8 cellular contexts compared by ENCODE assay signal in the genomic region with DNA sequence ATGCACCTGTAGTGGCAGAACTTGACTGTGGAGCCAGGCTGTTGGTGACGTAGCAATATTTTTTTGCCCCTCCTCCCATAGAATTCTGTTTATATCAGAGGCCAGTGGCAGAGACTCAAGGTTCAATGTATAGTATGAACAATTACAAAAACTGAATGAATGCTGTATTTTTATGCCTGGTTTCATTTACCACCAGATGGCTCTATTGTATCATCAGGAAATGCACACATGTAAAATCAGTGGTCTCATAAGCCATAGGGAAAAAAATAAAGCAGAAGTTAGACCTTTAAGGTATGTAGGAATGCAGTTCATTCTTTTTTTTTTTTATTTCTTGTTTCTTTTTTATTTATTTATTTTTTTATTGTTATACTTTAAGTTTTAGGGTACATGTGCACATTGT. TPM values are rescaled to one million over a fixed set of nuclear protein-coding genes. Genes with fewer than 3 reads are reported as not detected.
DNase-seq lines count a peak whose midpoint lies in the region; ATAC-seq and TF ChIP-seq lines count a peak whose summit lies in the region.

No MANE protein-coding gene starts in this region.

- no peak overlapping the region for H3K4me3 ChIP-seq in GM12865 (ENCODE audit: low read depth, low read length)
- H3K4me3 ChIP-seq in NB4 (ENCODE audit: low read depth, low read length), result no peak overlapping the region
- no peak overlapping the region for H3K4me3 ChIP-seq in retinal pigment epithelial cell (ENCODE audit: low read length)

- TF ChIP-seq CTCF in GM12865 (IDR thresholded peaks at IDR 0.05; ENCODE audit: insufficient read depth, low read depth, low read length, missing control alignments) (peak; percentile 21), NB4 (IDR thresholded peaks at IDR 0.05; ENCODE audit: low read depth, low read length) (no peak), retinal pigment epithelial cell (conservative IDR thresholded peaks at IDR 0.05; ENCODE audit: low read depth, low read length) (peak; percentile 48)

- no peak for ATAC-seq in GM18873 (IDR thresholded peaks at IDR 0.05; ENCODE audit: low FRiP score, unreplicated experiment)

- TF ChIP-seq POLR2A in NB4 (IDR thresholded peaks at IDR 0.05; ENCODE audit: extremely low read depth, insufficient read length), result no peak

- DNase-seq in GM12865 (ENCODE audit: low read depth) (peak; percentile 16), NB4 (ENCODE audit: low read depth) (peak; percentile 56), dermis blood vessel endothelial cell (peak; percentile 49), retinal pigment epithelial cell (ENCODE audit: low read depth) (no peak), AG08395 (ENCODE audit: low spot score) (no peak), NCI-H2227 treated with DMSO at 0.1 percent for 48 hours (lab: John Stamatoyannopoulos, UW) (no peak), superior temporal gyrus (ENCODE audit: extremely low spot score) (no peak)

RNA-seq across cellular contexts. Expression of gene CCDC192, which starts 43.6 kb away (rescaled TPM):
- not detected in 2 replicates for total RNA-seq in dermis blood vessel endothelial cell

Comparison
In these comparisons a context has a peak if more than half of its experiments do, and no peak if none do; other contexts are left out.
1. DNase-seq: peak in GM12865 (single experiment), NB4 (single experiment) and dermis blood vessel endothelial cell (single experiment); none in retinal pigment epithelial cell (single experiment), AG08395 (single experiment), NCI-H2227 treated with DMSO at 0.1 percent for 48 hours (single experiment) and superior temporal gyrus (single experiment).